In genomic region chr20:32741151-32741550, GRCh38 we compare ENCODE assay signal across 1 cellular context.
A peak's percentile ranks its signal among the peaks of the same experiment; 100 is the strongest.
TF ChIP-seq lines count a peak whose summit lies in the region.

No MANE protein-coding gene starts in this region.

TF ChIP-seq in HepG2, 621 proteins besides CTCF, POLR2A, EP300 and RAD21:
- TF ChIP-seq PAWR (CRISPR knock-in tag; IDR thresholded peaks at IDR 0.05; ENCODE audit: borderline replicate concordance) (no peak), ZMYM3 (CRISPR knock-in tag; IDR thresholded peaks at IDR 0.05) (peak; percentile 37; the same call in 1 of the 2 replicates), ZNF121 (CRISPR knock-in tag; IDR thresholded peaks at IDR 0.05) (peak; percentile 97), STAG1 (CRISPR knock-in tag; IDR thresholded peaks at IDR 0.05) (no peak), ZBTB3 (CRISPR knock-in tag; IDR thresholded peaks at IDR 0.05; ENCODE audit: borderline replicate concordance, low read depth) (no peak), TEAD3 (CRISPR knock-in tag; optimal IDR thresholded peaks at IDR 0.05; ENCODE audit: borderline replicate concordance) (peak; percentile 26), ZNF362 (CRISPR knock-in tag; IDR thresholded peaks at IDR 0.05; ENCODE audit: borderline replicate concordance) (peak; percentile 78; the same call in 1 of the 2 replicates), ZNF770 (CRISPR knock-in tag; IDR thresholded peaks at IDR 0.05) (peak; percentile 93), KDM2A (CRISPR knock-in tag; IDR thresholded peaks at IDR 0.05; ENCODE audit: borderline replicate concordance, low read depth) (no peak)
